Comparison of ENCODE assay signal across 1 cellular context in genomic region chrX:47863187-47863586, GRCh38.
TF ChIP-seq lines count a peak whose summit lies in the region.

No MANE protein-coding gene starts in this region.

TF ChIP-seq in HepG2, 621 proteins besides CTCF, POLR2A, EP300 and RAD21 (continued from another document):
- TF ChIP-seq TEAD3 (CRISPR knock-in tag; optimal IDR thresholded peaks at IDR 0.05; ENCODE audit: borderline replicate concordance): no peak
- TF ChIP-seq ZEB1 (IDR thresholded peaks at IDR 0.05; ENCODE audit: insufficient replicate concordance, low read depth): no peak
- no peak for TF ChIP-seq ZC3H4 (CRISPR knock-in tag; IDR thresholded peaks at IDR 0.05; ENCODE audit: borderline replicate concordance)
- TF ChIP-seq ZNF768 (CRISPR knock-in tag; IDR thresholded peaks at IDR 0.05): no peak
